ENCODE assay signal across 8 cellular contexts in the genomic region with DNA sequence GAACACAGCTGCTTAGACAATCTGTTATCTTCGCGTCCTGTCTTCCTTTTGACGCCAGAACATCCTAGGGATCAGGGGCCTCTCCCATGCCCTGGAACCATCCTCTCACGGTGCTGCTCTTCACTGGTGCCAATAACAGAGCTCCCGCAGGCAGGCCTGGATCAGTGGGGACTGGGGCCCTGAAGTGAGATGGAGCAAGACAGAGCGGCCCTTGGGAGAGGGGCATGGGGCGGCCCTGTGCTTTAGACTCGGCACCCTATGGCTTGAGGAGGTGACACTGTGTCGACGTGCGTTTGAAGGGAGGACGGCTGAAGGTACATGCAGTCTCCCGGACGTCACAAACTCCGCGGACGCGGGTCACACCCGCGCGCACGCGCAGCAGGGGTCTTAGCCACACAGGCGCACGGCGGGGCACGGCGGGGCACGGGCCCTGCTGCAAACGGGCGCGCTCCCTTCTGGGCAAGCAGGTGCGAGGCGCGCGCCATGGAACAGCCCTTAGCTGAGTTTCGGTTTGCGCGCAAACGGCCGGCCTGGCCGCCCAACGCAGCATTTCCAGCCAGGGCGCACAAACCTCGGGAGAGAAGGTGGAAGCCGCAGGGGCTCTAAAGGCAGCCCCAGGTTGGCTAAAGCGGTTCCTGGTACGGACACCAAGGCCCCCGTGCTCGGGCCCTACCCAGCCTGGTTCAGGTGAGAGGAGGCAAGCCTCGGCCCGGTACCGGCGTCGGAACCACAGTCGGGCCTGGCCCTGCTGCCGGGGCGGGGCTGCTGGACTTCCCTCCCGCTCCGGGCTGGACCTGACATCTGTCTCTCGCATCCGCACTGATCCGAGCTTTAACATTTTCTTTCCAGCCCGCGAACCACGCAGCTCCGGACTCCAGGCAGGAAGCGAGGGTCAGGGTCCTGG.
A peak's percentile ranks its signal among the peaks of the same experiment; 100 is the strongest.
DNase-seq lines count a peak whose midpoint lies in the region; ATAC-seq lines count a peak whose summit lies in the region.

No MANE protein-coding gene starts in this region.

- peaks cover 50 to 98% of the 10 kb centered on the region in 2 donors for H3K27me3 Mint-ChIP-seq in effector memory CD8-positive, alpha-beta T cell

- H3K4me1 ChIP-seq in neuron (ENCODE audit: insufficient read depth, low read length), result peaks cover 8% of the 10 kb centered on the region

- peak overlapping the region; percentile 15 for H2AFZ ChIP-seq in neuron (ENCODE audit: low read depth, low read length)

- H3K4me1 Mint-ChIP-seq in effector memory CD8-positive, alpha-beta T cell (ENCODE audit: low read depth in 2 of 2), result peaks cover 5 to 12% of the 10 kb centered on the region in 2 donors

- no peak for ATAC-seq in effector memory CD8-positive, alpha-beta T cell (replicated peaks)
- ATAC-seq in HG03196 (IDR thresholded peaks at IDR 0.05; ENCODE audit: unreplicated experiment), result no peak

- no peaks in the 10 kb centered on the region for H3K9me3 ChIP-seq in neuron (ENCODE audit: low read length)

- H3K4me3 Mint-ChIP-seq in effector memory CD8-positive, alpha-beta T cell, result peak overlapping the region; percentile 67 to 75

- H3K27me3 ChIP-seq in neuron (ENCODE audit: insufficient read depth, low read length), result peaks cover 41% of the 10 kb centered on the region

- no peaks in the 10 kb centered on the region for H3K36me3 Mint-ChIP-seq in effector memory CD8-positive, alpha-beta T cell (ENCODE audit: insufficient read depth)

- DNase-seq in DMS153 (lab: John Stamatoyannopoulos, UW), result peak; percentile 21
- no peak for DNase-seq in DMS153 treated with DMSO at 0.1 percent for 48 hours (lab: John Stamatoyannopoulos, UW; ENCODE audit: unreplicated experiment)
- peak; percentile 16 for DNase-seq in NCI-H774 (lab: John Stamatoyannopoulos, UW)
- DNase-seq in effector memory CD8-positive, alpha-beta T cell, result no peak
- no peak for DNase-seq in NCI-H1048 (lab: John Stamatoyannopoulos, UW)
- DNase-seq in GF-D8 (lab: John Stamatoyannopoulos, UW), result no peak

- H3K9me3 Mint-ChIP-seq in effector memory CD8-positive, alpha-beta T cell, result no peaks in the 10 kb centered on the region

- no peaks in the 10 kb centered on the region for H3K36me3 ChIP-seq in neuron (ENCODE audit: insufficient read depth, low read length)

- no peak overlapping the region for H3K27ac Mint-ChIP-seq in effector memory CD8-positive, alpha-beta T cell

- H3K4me3 ChIP-seq in neuron (ENCODE audit: low read length), result peak overlapping the region; percentile 19

Comparison
In these comparisons a context has a peak if more than half of its experiments do, and no peak if none do; other contexts are left out.
1. DNase-seq: peak in DMS153 (single experiment) and NCI-H774 (single experiment); none in DMS153 treated with DMSO at 0.1 percent for 48 hours (single experiment), effector memory CD8-positive, alpha-beta T cell (0 of 3), NCI-H1048 (single experiment) and GF-D8 (single experiment).